1 cellular context compared by ENCODE assay signal in genomic region chr14:54877015-54877702, GRCh38.
TF ChIP-seq lines count a peak whose summit lies in the region.

No MANE protein-coding gene starts in this region.

TF ChIP-seq in K562, 482 proteins besides CTCF, POLR2A, EP300 and RAD21:
- TF ChIP-seq CEBPZ (IDR thresholded peaks at IDR 0.05; ENCODE audit: borderline replicate concordance, low read depth, low read length) (no peak), SAFB2 (IDR thresholded peaks at IDR 0.05; ENCODE audit: borderline replicate concordance, low read depth, low read length, severe bottlenecking) (no peak), RFX1 (IDR thresholded peaks at IDR 0.05) (peak; percentile 36; the same call in 1 of the 2 replicates), MEF2A (IDR thresholded peaks at IDR 0.05; ENCODE audit: control insufficient read depth, low read depth, low read length) (no peak), ZNF75A (CRISPR knock-in tag; IDR thresholded peaks at IDR 0.05) (no peak), PKNOX1 (IDR thresholded peaks at IDR 0.05) (peak; percentile 25; the same call in 1 of the 2 replicates), PML (IDR thresholded peaks at IDR 0.05; ENCODE audit: low read length) (no peak), ZKSCAN8 (CRISPR knock-in tag; IDR thresholded peaks at IDR 0.05) (no peak), EP400 (IDR thresholded peaks at IDR 0.05) (no peak)
